Comparison of ENCODE assay signal across 8 cellular contexts in genomic region chr3:127652246-127652995, GRCh38. TPM values are rescaled to one million over a fixed set of nuclear protein-coding genes. Genes with fewer than 3 reads are reported as not detected.
DNase-seq lines count a peak whose midpoint lies in the region; ATAC-seq, FAIRE-seq and TF ChIP-seq lines count a peak whose summit lies in the region.

No MANE protein-coding gene starts in this region.

- intact Hi-C loops in Calu3 (cut with micrococcal nuclease; ENCODE audit: unreplicated experiment) = loop anchor here (1.0 to 2.0 kb wide), 5 partner anchors 42 to 481 kb away; no protein-coding TSS in a partner anchor

- BruUV-seq in Calu3 (replicated peaks; lab: Mats Ljungman, UMichigan) = no TSS peak

- H3K36me3 Mint-ChIP-seq in Calu3 (ENCODE audit: insufficient read depth, unreplicated experiment) (no peaks in the 10 kb centered on the region), brain (peaks cover 13% of the 10 kb centered on the region)

- H3K4me3 Mint-ChIP-seq in Calu3 (ENCODE audit: low read depth, unreplicated experiment) (no peak overlapping the region), brain (no peak overlapping the region)

- DNase-seq in Calu3 = peak; percentile 78
- peak; percentile 75 for DNase-seq in H54 (ENCODE audit: insufficient read length, low spot score)
- peak; percentile 46 for DNase-seq in NOMO-1 treated with DMSO at 0.1 percent for 48 hours (lab: John Stamatoyannopoulos, UW; ENCODE audit: unreplicated experiment)
- peak; percentile 91 for DNase-seq in iPS-NIHi7 (ENCODE audit: extremely low spot score)
- DNase-seq in stimulated activated CD4-positive, alpha-beta T cell treated with anti-CD3 and anti-CD28 coated beads, Interleukin-4, amount 100 ng/mL, for 24 hours = peak; percentile 39

- no peak for ATAC-seq in HG03354 (IDR thresholded peaks at IDR 0.05; ENCODE audit: poor library complexity, severe bottlenecking, unreplicated experiment)
- ATAC-seq in HG02763 (IDR thresholded peaks at IDR 0.05; ENCODE audit: unreplicated experiment) = no peak

- H3K27me3 Mint-ChIP-seq in Calu3 (ENCODE audit: unreplicated experiment) (no peaks in the 10 kb centered on the region), brain (no peaks in the 10 kb centered on the region)

- CTCF ChIA-PET in Calu3 (lab: Charles Lee) = interaction anchor here (1.0 to 1.5 kb wide), 4 partner anchors 42 to 481 kb away, joined by 3 to 9 read pairs (median 4); no protein-coding TSS in a partner anchor

- TF ChIP-seq CTCF in Calu3 (IDR thresholded peaks at IDR 0.05; ENCODE audit: unreplicated experiment) (peak; percentile 97), brain (conservative IDR thresholded peaks at IDR 0.05) (peak; percentile 93 to 94)

- H3K27ac Mint-ChIP-seq in Calu3 (ENCODE audit: unreplicated experiment) = no peak overlapping the region
- peak overlapping the region in 3 of 5 experiments; percentile 8 to 79 (median 36) for H3K27ac Mint-ChIP-seq in brain

- no peak for TF ChIP-seq POLR2A in H54 (IDR thresholded peaks at IDR 0.05; ENCODE audit: low read depth, low read length)

- no peaks in the 10 kb centered on the region for H3K9me3 Mint-ChIP-seq in Calu3 (ENCODE audit: low read depth, unreplicated experiment)
- no peaks in the 10 kb centered on the region for H3K9me3 Mint-ChIP-seq in brain

- FAIRE-seq in H54 (lab: Jason Lieb, UNC) = peak; percentile 27

- H3K4me1 Mint-ChIP-seq in Calu3 (ENCODE audit: low read depth, unreplicated experiment) = no peaks in the 10 kb centered on the region
- peaks cover 26% of the 10 kb centered on the region for H3K4me1 Mint-ChIP-seq in brain

RNA-seq across cellular contexts. Expression of gene ABTB1, which starts 20.3 kb away (rescaled TPM):
- total RNA-seq in Calu3 (2022) = 25.1 and 27.2 TPM in 2 replicates
- polyA plus RNA-seq in brain (ENCODE audit: insufficient read depth, low read depth, low replicate concordance) = 43.7 TPM

RNA-seq across cellular contexts. Expression of gene PODXL2, which starts 23.4 kb away (rescaled TPM):
- 36.1 and 43.6 TPM in 2 replicates for total RNA-seq in Calu3 (2022)
- 133 TPM for polyA plus RNA-seq in brain (ENCODE audit: insufficient read depth, low read depth, low replicate concordance)

RNA-seq across cellular contexts. Expression of gene MCM2, which starts 54.2 kb away (rescaled TPM):
- 120 and 121 TPM in 2 replicates for total RNA-seq in Calu3 (2022)
- polyA plus RNA-seq in brain (ENCODE audit: insufficient read depth, low read depth, low replicate concordance) = 114 TPM

Comparison
In these comparisons a context has a peak if more than half of its experiments do, and no peak if none do; other contexts are left out.
1. DNase-seq: peak in every context shown above with its lines; median percentile 91 in iPS-NIHi7; 78 in Calu3; 75 in H54; 46 in NOMO-1 treated with DMSO at 0.1 percent for 48 hours; 39 in stimulated activated CD4-positive, alpha-beta T cell treated with anti-CD3 and anti-CD28 coated beads, Interleukin-4, amount 100 ng/mL, for 24 hours.